In the genomic region with DNA sequence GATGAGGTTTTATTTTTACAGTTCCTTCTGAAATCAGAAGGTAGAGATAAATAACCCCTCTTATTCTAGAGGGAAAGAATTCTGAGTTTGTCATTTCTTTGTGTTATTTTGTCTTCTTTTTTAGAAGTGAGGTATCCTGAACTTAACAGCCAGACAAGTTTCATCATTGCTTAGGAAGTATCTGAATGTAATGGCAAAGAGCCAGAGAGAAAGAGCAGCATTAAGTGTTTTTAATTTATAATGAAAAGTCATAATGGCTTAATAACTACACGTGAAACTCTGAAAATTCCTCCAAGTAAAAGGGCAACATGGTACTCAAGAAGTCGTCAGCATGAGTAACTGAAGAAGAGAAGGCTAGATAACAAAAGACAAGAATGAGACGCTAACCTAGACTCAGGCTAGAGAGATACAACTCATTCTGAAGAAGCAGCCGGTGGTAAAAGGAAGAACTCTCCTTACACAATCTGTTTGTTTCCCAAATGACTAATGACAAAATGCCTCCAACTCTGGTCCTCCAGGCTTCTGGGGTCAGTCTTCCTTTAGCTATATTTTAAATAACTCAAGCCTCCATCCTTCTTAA, we compare ENCODE assay signal across 27 cellular contexts.
DNase-seq lines count a peak whose midpoint lies in the region; TF ChIP-seq lines count a peak whose summit lies in the region.
"Had no signal": no experiment of that assay in that cellular context is flagged by ENCODE, and none has a peak within 500 bp of the region (broad histone marks: within the 10 kb centered on the region; RNA-seq: fewer than 3 reads in every experiment).

No MANE protein-coding gene starts in this region.

- no peaks in the 10 kb centered on the region for H3K4me1 ChIP-seq in A673 (ENCODE audit: insufficient read depth, low read length, poor library complexity, severe bottlenecking)
- H3K4me1 ChIP-seq: Caco-2, left ventricle myocardium inferior, parathyroid adenoma, SJCRH30, stomach had no signal

- BruUV-seq in A673 (replicated peaks; lab: Mats Ljungman, UMichigan), result no TSS peak

- peaks cover 3% of the 10 kb centered on the region for H3K36me3 Mint-ChIP-seq in osteocyte (ENCODE audit: unreplicated experiment)
- H3K36me3 Mint-ChIP-seq: activated naive CD8-positive, alpha-beta T cell treated with anti-CD3 and anti-CD28 coated beads for 36 hours; type B pancreatic cell had no signal

- no peak overlapping the region for H3K4me3 Mint-ChIP-seq in osteocyte (ENCODE audit: unreplicated experiment)
- H3K4me3 Mint-ChIP-seq: activated CD4-positive, alpha-beta T cell treated with anti-CD3 and anti-CD28 coated beads, Interleukin-2, amount 10 ng/mL, durations not matched to agents 7 days and 5 days; activated CD8-positive, alpha-beta memory T cell treated with anti-CD3 and anti-CD28 coated beads, Interleukin-2, amount 10 ng/mL, durations not matched to agents 7 days and 5 days; activated naive CD8-positive, alpha-beta T cell treated with anti-CD3 and anti-CD28 coated beads for 36 hours; activated T-helper 1 cell treated with anti-CD3 and anti-CD28 coated beads, Interleukin-12 subunit alpha, Interleukin-12 subunit beta, Interleukin-2, Interleukin-4 antibody, amounts not matched to agents 30 ng/mL and 10 ng/mL and 1 ng/mL, durations not matched to agents 14 hours and 24 hours and 36 hours; B cell; GM23338; nephron; T-helper 1 cell treated with Interleukin-12 subunit alpha and Interleukin-12 subunit beta and Interleukin-4 antibody, amounts not matched to agents 30 μg/mL and 1 μg/mL, for 36 hours; type B pancreatic cell had no signal

- intact Hi-C loops in A673 (cut with micrococcal nuclease; ENCODE audit: unreplicated experiment), result no loop called here

- no peaks in the 10 kb centered on the region for H3K9me3 ChIP-seq in A673 (ENCODE audit: low read depth, low read length, poor library complexity, severe bottlenecking)
- H3K9me3 ChIP-seq: SJCRH30 had no signal

- H3K4me3 ChIP-seq in WI38 (ENCODE audit: low read depth, low read length) (peak overlapping the region; percentile 2; the same call in 1 of the 2 replicates), fibroblast of mammary gland (ENCODE audit: control insufficient read depth, low read depth, low read length) (no peak overlapping the region), A673 (ENCODE audit: low read depth, low read length, poor library complexity, severe bottlenecking) (no peak overlapping the region)
- H3K4me3 ChIP-seq: GM23338, left ventricle myocardium inferior, SJCRH30, stomach had no signal

- H3K27ac ChIP-seq in substantia nigra (ENCODE audit: low read depth, low read length, poor library complexity, severe bottlenecking) (no peak overlapping the region), A673 (ENCODE audit: low read depth, low read length, poor library complexity, severe bottlenecking) (no peak overlapping the region)
- H3K27ac ChIP-seq: left ventricle myocardium inferior, parathyroid adenoma, SJCRH30, stomach, VCaP had no signal

- peaks cover 4% of the 10 kb centered on the region for H3K9me3 Mint-ChIP-seq in osteocyte (ENCODE audit: unreplicated experiment)
- H3K9me3 Mint-ChIP-seq: activated CD4-positive, alpha-beta T cell treated with anti-CD3 and anti-CD28 coated beads, Interleukin-2, amount 10 ng/mL, durations not matched to agents 7 days and 5 days; type B pancreatic cell had no signal

- no peak for TF ChIP-seq CTCF in WI38 (IDR thresholded peaks at IDR 0.05; ENCODE audit: low read depth, low read length)
- TF ChIP-seq CTCF in fibroblast of mammary gland (conservative IDR thresholded peaks at IDR 0.05; ENCODE audit: control insufficient read depth, insufficient read depth, low read depth, low read length), result no peak
- TF ChIP-seq CTCF in osteocyte (IDR thresholded peaks at IDR 0.05), result no peak
- no peak for TF ChIP-seq CTCF in A673 (conservative IDR thresholded peaks at IDR 0.05; ENCODE audit: low read depth, low read length)

- POLR2A ChIA-PET in A673 (lab: Charles Lee; ENCODE audit: low non-redundant PET), result no interaction called here

- no peaks in the 10 kb centered on the region for H3K27me3 Mint-ChIP-seq in osteocyte (ENCODE audit: unreplicated experiment)
- H3K27me3 Mint-ChIP-seq: activated CD8-positive, alpha-beta memory T cell treated with anti-CD3 and anti-CD28 coated beads, Interleukin-2, amount 10 ng/mL, durations not matched to agents 7 days and 5 days; B cell; type B pancreatic cell had no signal

- CTCF ChIA-PET in A673 (lab: Charles Lee), result no interaction called here

- no peaks in the 10 kb centered on the region for H3K36me3 ChIP-seq in A673 (ENCODE audit: insufficient read depth, low read length, poor library complexity, severe bottlenecking)
- H3K36me3 ChIP-seq: left ventricle myocardium inferior, SJCRH30, stomach had no signal

- no peaks in the 10 kb centered on the region for H3K27me3 ChIP-seq in A673 (replicated peaks; ENCODE audit: insufficient read depth, low read depth, low read length, poor library complexity)
- H3K27me3 ChIP-seq: SJCRH30, stomach had no signal

- H3K27ac Mint-ChIP-seq in osteocyte (ENCODE audit: unreplicated experiment), result peak overlapping the region; percentile 81
- H3K27ac Mint-ChIP-seq: activated CD4-positive, alpha-beta T cell treated with anti-CD3 and anti-CD28 coated beads, Interleukin-2, amount 10 ng/mL, durations not matched to agents 7 days and 5 days; activated CD8-positive, alpha-beta memory T cell treated with anti-CD3 and anti-CD28 coated beads, Interleukin-2, amount 10 ng/mL, durations not matched to agents 7 days and 5 days; activated naive CD8-positive, alpha-beta T cell treated with anti-CD3 and anti-CD28 coated beads for 36 hours; activated T-helper 1 cell treated with anti-CD3 and anti-CD28 coated beads, Interleukin-12 subunit alpha, Interleukin-12 subunit beta, Interleukin-2, Interleukin-4 antibody, amounts not matched to agents 30 ng/mL and 10 ng/mL and 1 ng/mL, durations not matched to agents 14 hours and 24 hours and 36 hours; B cell; GM23338; nephron; T-helper 1 cell treated with Interleukin-12 subunit alpha and Interleukin-12 subunit beta and Interleukin-4 antibody, amounts not matched to agents 30 μg/mL and 1 μg/mL, for 36 hours; type B pancreatic cell had no signal

- H3K4me1 Mint-ChIP-seq in osteocyte (ENCODE audit: unreplicated experiment), result peaks cover 41% of the 10 kb centered on the region
- H3K4me1 Mint-ChIP-seq: activated CD4-positive, alpha-beta T cell treated with anti-CD3 and anti-CD28 coated beads, Interleukin-2, amount 10 ng/mL, durations not matched to agents 7 days and 5 days; activated naive CD8-positive, alpha-beta T cell treated with anti-CD3 and anti-CD28 coated beads for 36 hours; B cell; GM23338 had no signal

- DNase-seq in HCEC 1CT (peak; percentile 43), fibroblast of mammary gland (ENCODE audit: low read depth) (peak; percentile 66), osteocyte (ENCODE audit: extremely low spot score, unreplicated experiment) (no peak), substantia nigra (lab: John Stamatoyannopoulos, UW) (no peak), COLO829 (ENCODE audit: low spot score) (no peak), amygdala (lab: John Stamatoyannopoulos, UW) (no peak), A673 (ENCODE audit: low spot score) (no peak)
- DNase-seq: activated CD4-positive, alpha-beta T cell treated with anti-CD3 and anti-CD28 coated beads, Interleukin-2, amount 10 ng/mL, durations not matched to agents 7 days and 5 days; activated CD8-positive, alpha-beta memory T cell treated with anti-CD3 and anti-CD28 coated beads, Interleukin-2, amount 10 ng/mL, durations not matched to agents 7 days and 5 days; activated naive CD8-positive, alpha-beta T cell treated with anti-CD3 and anti-CD28 coated beads for 36 hours; Caco-2; dermis blood vessel endothelial cell; DND-41; left ventricle myocardium inferior; NCI-H510A treated with DMSO at 0.1 percent for 48 hours; right cardiac atrium; SJCRH30; stomach had no signal

Comparison
In these comparisons a context has a peak if more than half of its experiments do, and no peak if none do; other contexts are left out.
1. DNase-seq: peak in HCEC 1CT (single experiment) and fibroblast of mammary gland (single experiment); none in osteocyte (single experiment), substantia nigra (0 of 49), COLO829 (single experiment), amygdala (0 of 56) and A673 (single experiment).